ENCODE assay signal across 25 cellular contexts in the genomic region with DNA sequence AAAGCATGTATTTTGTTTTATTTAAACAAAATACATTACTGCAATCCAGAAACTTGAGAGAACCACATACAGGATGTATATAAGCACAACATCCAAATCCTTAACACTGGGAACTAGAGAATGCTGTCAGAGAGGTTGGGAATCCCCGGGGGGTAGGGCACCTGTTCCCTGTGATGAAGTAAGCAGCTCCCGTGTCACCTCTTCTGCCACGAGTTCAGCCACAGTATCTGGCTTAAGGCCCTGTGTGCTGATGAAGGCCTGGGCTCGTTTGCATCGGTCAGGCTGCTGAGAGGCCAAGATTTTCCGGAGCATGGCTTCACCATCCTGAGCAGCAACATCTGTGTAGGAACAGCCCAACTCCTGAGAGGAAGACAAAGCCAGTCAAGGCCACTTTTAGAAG.
"Had no signal": no experiment of that assay in that cellular context is flagged by ENCODE, and none has a peak within 500 bp of the region (broad histone marks: within the 10 kb centered on the region; RNA-seq: fewer than 3 reads in every experiment).

No MANE protein-coding gene starts in this region.

- ATAC-seq: foreskin keratinocyte; left cardiac atrium; right cardiac atrium; stimulated activated memory B cell treated with anti-CD40 and anti-IgM and Interleukin-4, amounts not matched to agents 10 μg/mL and 1 μg/mL and 100 μg/mL, for 72 hours; stimulated activated naive CD8-positive, alpha-beta T cell treated with anti-CD3 and anti-CD28 coated beads, Interleukin-15, amount 100 ng/mL, for 72 hours; upper lobe of right lung had no signal

- H3K27me3 ChIP-seq: foreskin keratinocyte, hepatocyte, neutrophil, testis, tibial nerve, upper lobe of right lung, vagina had no signal

- H3K4me1 Mint-ChIP-seq: endodermal cell; nephron progenitor cell; stimulated activated memory B cell treated with anti-CD40 and anti-IgM and Interleukin-4, amounts not matched to agents 10 μg/mL and 1 μg/mL and 100 μg/mL, for 72 hours had no signal

- H3K9me3 Mint-ChIP-seq: endodermal cell; naive B cell; nephron progenitor cell; stimulated activated memory B cell treated with anti-CD40 and anti-IgM and Interleukin-4, amounts not matched to agents 10 μg/mL and 1 μg/mL and 100 μg/mL, for 72 hours; stimulated activated naive CD8-positive, alpha-beta T cell treated with anti-CD3 and anti-CD28 coated beads, Interleukin-15, amount 100 ng/mL, for 72 hours had no signal

- H3K9me3 ChIP-seq: left ventricle myocardium inferior, neutrophil, testis, tibial nerve, upper lobe of right lung, vagina had no signal

- H3K27me3 Mint-ChIP-seq: naive B cell; stimulated activated memory B cell treated with anti-CD40 and anti-IgM and Interleukin-4, amounts not matched to agents 10 μg/mL and 1 μg/mL and 100 μg/mL, for 72 hours; stimulated activated naive CD8-positive, alpha-beta T cell treated with anti-CD3 and anti-CD28 coated beads, Interleukin-15, amount 100 ng/mL, for 72 hours had no signal

- H3K4me1 ChIP-seq: foreskin keratinocyte, testis, upper lobe of right lung, vagina had no signal

- H3K27ac Mint-ChIP-seq: endodermal cell, nephron progenitor cell had no signal

- H3K4me2 ChIP-seq: hepatocyte had no signal

- H3K79me2 ChIP-seq: hepatocyte had no signal

- DNase-seq: effector CD4-positive, alpha-beta T cell; endodermal cell; erythroblast; foreskin keratinocyte; kidney; left cardiac atrium; left ventricle myocardium inferior; mesenchymal stem cell; midbrain; naive B cell; nephron progenitor cell; posterior cingulate gyrus; right cardiac atrium; stimulated activated CD4-positive, alpha-beta T cell treated with anti-CD3 and anti-CD28 coated beads, Interleukin-4, amount 100 ng/mL, for 1 hour; stimulated activated CD8-positive, alpha-beta memory T cell treated with anti-CD3 and anti-CD28 coated beads, Interleukin-4, amount 100 ng/mL, for 48 hours; stimulated activated naive CD8-positive, alpha-beta T cell treated with anti-CD3 and anti-CD28 coated beads, Interleukin-15, amount 100 ng/mL, for 72 hours; testis; upper lobe of right lung had no signal

- H2AFZ ChIP-seq: hepatocyte had no signal

- H3K27ac ChIP-seq: coronary artery, foreskin keratinocyte, hepatocyte, left ventricle myocardium inferior, neutrophil, testis, tibial nerve, upper lobe of right lung, vagina had no signal

- H3K4me3 Mint-ChIP-seq: endodermal cell; naive B cell; nephron progenitor cell; stimulated activated memory B cell treated with anti-CD40 and anti-IgM and Interleukin-4, amounts not matched to agents 10 μg/mL and 1 μg/mL and 100 μg/mL, for 72 hours; stimulated activated naive CD8-positive, alpha-beta T cell treated with anti-CD3 and anti-CD28 coated beads, Interleukin-15, amount 100 ng/mL, for 72 hours had no signal

- H3K4me3 ChIP-seq: coronary artery, hepatocyte, left ventricle myocardium inferior, lung, testis, tibial nerve, upper lobe of right lung, vagina had no signal
